In genomic region chr10:103367782-103368518, GRCh38 we compare ENCODE assay signal across 1 cellular context.
A peak's percentile ranks its signal among the peaks of the same experiment; 100 is the strongest.
TF ChIP-seq lines count a peak whose summit lies in the region.

Gene TAF5, plus strand, starts transcription at chr10:103367976. Its CDS starts 14 bp downstream, at chr10:103367990.

TF ChIP-seq in GM12878, 131 proteins besides CTCF, POLR2A, EP300 and RAD21 (continued from another document and continues in another):
- no peak for TF ChIP-seq CEBPZ (IDR thresholded peaks at IDR 0.05; ENCODE audit: low read depth, low read length)
- no peak for TF ChIP-seq WRNIP1 (IDR thresholded peaks at IDR 0.05; ENCODE audit: borderline replicate concordance, low read depth, low read length)
- TF ChIP-seq BCL11A (IDR thresholded peaks at IDR 0.05; ENCODE audit: low read depth, low read length), result 0 out of 2 replicates have a peak, but pooled peaks have one; percentile 12
- TF ChIP-seq HCFC1 (IDR thresholded peaks at IDR 0.05; ENCODE audit: low read length), result peak; percentile 51
- TF ChIP-seq, protein P1, sequence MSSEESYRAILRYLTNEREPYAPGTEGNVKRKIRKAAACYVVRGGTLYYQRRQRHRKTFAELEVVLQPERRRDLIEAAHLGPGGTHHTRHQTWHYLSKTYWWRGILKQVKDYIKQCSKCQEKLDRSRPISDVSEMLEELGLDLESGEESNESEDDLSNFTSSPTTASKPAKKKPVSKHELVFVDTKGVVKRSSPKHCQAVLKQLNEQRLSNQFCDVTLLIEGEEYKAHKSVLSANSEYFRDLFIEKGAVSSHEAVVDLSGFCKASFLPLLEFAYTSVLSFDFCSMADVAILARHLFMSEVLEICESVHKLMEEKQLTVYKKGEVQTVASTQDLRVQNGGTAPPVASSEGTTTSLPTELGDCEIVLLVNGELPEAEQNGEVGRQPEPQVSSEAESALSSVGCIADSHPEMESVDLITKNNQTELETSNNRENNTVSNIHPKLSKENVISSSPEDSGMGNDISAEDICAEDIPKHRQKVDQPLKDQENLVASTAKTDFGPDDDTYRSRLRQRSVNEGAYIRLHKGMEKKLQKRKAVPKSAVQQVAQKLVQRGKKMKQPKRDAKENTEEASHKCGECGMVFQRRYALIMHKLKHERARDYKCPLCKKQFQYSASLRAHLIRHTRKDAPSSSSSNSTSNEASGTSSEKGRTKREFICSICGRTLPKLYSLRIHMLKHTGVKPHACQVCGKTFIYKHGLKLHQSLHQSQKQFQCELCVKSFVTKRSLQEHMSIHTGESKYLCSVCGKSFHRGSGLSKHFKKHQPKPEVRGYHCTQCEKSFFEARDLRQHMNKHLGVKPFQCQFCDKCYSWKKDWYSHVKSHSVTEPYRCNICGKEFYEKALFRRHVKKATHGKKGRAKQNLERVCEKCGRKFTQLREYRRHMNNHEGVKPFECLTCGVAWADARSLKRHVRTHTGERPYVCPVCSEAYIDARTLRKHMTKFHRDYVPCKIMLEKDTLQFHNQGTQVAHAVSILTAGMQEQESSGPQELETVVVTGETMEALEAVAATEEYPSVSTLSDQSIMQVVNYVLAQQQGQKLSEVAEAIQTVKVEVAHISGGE (CRISPR knock-in tag; IDR thresholded peaks at IDR 0.05), result no peak
- TF ChIP-seq BRCA1 (IDR thresholded peaks at IDR 0.05; ENCODE audit: low read depth, low read length), result 0 out of 2 replicates have a peak, but pooled peaks have one; percentile 24
- peak; percentile 99 for TF ChIP-seq YY1 (IDR thresholded peaks at IDR 0.05; ENCODE audit: low read depth, low read length)
- TF ChIP-seq MTA2 (IDR thresholded peaks at IDR 0.05; ENCODE audit: low read depth), result no peak
- TF ChIP-seq, protein P2, sequence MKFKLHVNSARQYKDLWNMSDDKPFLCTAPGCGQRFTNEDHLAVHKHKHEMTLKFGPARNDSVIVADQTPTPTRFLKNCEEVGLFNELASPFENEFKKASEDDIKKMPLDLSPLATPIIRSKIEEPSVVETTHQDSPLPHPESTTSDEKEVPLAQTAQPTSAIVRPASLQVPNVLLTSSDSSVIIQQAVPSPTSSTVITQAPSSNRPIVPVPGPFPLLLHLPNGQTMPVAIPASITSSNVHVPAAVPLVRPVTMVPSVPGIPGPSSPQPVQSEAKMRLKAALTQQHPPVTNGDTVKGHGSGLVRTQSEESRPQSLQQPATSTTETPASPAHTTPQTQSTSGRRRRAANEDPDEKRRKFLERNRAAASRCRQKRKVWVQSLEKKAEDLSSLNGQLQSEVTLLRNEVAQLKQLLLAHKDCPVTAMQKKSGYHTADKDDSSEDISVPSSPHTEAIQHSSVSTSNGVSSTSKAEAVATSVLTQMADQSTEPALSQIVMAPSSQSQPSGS (IDR thresholded peaks at IDR 0.05; ENCODE audit: low read length), result no peak
- TF ChIP-seq, protein P3, sequence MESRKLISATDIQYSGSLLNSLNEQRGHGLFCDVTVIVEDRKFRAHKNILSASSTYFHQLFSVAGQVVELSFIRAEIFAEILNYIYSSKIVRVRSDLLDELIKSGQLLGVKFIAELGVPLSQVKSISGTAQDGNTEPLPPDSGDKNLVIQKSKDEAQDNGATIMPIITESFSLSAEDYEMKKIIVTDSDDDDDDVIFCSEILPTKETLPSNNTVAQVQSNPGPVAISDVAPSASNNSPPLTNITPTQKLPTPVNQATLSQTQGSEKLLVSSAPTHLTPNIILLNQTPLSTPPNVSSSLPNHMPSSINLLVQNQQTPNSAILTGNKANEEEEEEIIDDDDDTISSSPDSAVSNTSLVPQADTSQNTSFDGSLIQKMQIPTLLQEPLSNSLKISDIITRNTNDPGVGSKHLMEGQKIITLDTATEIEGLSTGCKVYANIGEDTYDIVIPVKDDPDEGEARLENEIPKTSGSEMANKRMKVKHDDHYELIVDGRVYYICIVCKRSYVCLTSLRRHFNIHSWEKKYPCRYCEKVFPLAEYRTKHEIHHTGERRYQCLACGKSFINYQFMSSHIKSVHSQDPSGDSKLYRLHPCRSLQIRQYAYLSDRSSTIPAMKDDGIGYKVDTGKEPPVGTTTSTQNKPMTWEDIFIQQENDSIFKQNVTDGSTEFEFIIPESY (IDR thresholded peaks at IDR 0.05), result no peak
- TF ChIP-seq BACH1 (IDR thresholded peaks at IDR 0.05; ENCODE audit: borderline replicate concordance), result peak; percentile 80
- TF ChIP-seq USF2 (IDR thresholded peaks at IDR 0.05; ENCODE audit: borderline replicate concordance, low read depth, low read length), result no peak
- TF ChIP-seq ASH2L (IDR thresholded peaks at IDR 0.05; ENCODE audit: borderline replicate concordance, low read depth), result no peak
- TF ChIP-seq POLR2AphosphoS5 (IDR thresholded peaks at IDR 0.05; ENCODE audit: low read length), result peak; percentile 80
- peak; percentile 28 for TF ChIP-seq SIX5 (IDR thresholded peaks at IDR 0.05; ENCODE audit: low read depth, low read length, severe bottlenecking)
- TF ChIP-seq KAT2A (conservative IDR thresholded peaks at IDR 0.05; ENCODE audit: control insufficient read depth, low read depth, low read length), result no peak
- peak; percentile 68 for TF ChIP-seq REST (IDR thresholded peaks at IDR 0.05; ENCODE audit: low read depth, low read length)
- TF ChIP-seq GABPA (IDR thresholded peaks at IDR 0.05; ENCODE audit: low read depth), result no peak
- TF ChIP-seq SMARCA5 (IDR thresholded peaks at IDR 0.05), result peak; percentile 95
- TF ChIP-seq E4F1 (IDR thresholded peaks at IDR 0.05; ENCODE audit: borderline replicate concordance, partially characterized antibody), result peak; percentile 100
- 0 out of 2 replicates have a peak, but pooled peaks have one; percentile 36 for TF ChIP-seq PAX5 (IDR thresholded peaks at IDR 0.05; ENCODE audit: borderline replicate concordance, low read depth, low read length)
- no peak for TF ChIP-seq BMI1 (IDR thresholded peaks at IDR 0.05; ENCODE audit: borderline replicate concordance)
- no peak for TF ChIP-seq SMAD1 (IDR thresholded peaks at IDR 0.05; ENCODE audit: low read depth, partially characterized antibody)
- TF ChIP-seq EZH2 (IDR thresholded peaks at IDR 0.05; ENCODE audit: borderline replicate concordance, control insufficient read depth, low read depth, low read length), result no peak
- TF ChIP-seq, protein P4, sequence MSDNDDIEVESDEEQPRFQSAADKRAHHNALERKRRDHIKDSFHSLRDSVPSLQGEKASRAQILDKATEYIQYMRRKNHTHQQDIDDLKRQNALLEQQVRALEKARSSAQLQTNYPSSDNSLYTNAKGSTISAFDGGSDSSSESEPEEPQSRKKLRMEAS (IDR thresholded peaks at IDR 0.05; ENCODE audit: low read depth, low read length), result peak; percentile 71
- TF ChIP-seq IKZF1 (conservative IDR thresholded peaks at IDR 0.05), result peak; percentile 79
- TF ChIP-seq EED (IDR thresholded peaks at IDR 0.05; ENCODE audit: low read depth), result no peak
- TF ChIP-seq E2F4 (IDR thresholded peaks at IDR 0.05; ENCODE audit: low read depth, low read length), result no peak
- TF ChIP-seq IKZF2 (IDR thresholded peaks at IDR 0.05), result no peak; a peak in 1 of 4 replicates
- TF ChIP-seq MYB (IDR thresholded peaks at IDR 0.05; ENCODE audit: borderline replicate concordance, low read depth, low read length), result no peak
- TF ChIP-seq MLLT1 (IDR thresholded peaks at IDR 0.05), result no peak
- TF ChIP-seq HDAC2 (IDR thresholded peaks at IDR 0.05), result no peak
- TF ChIP-seq, protein P5, sequence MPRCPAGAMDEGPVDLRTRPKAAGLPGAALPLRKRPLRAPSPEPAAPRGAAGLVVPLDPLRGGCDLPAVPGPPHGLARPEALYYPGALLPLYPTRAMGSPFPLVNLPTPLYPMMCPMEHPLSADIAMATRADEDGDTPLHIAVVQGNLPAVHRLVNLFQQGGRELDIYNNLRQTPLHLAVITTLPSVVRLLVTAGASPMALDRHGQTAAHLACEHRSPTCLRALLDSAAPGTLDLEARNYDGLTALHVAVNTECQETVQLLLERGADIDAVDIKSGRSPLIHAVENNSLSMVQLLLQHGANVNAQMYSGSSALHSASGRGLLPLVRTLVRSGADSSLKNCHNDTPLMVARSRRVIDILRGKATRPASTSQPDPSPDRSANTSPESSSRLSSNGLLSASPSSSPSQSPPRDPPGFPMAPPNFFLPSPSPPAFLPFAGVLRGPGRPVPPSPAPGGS (IDR thresholded peaks at IDR 0.05; ENCODE audit: borderline replicate concordance, insufficient read depth, low read depth, low read length, poor library complexity, severe bottlenecking), result no peak
- TF ChIP-seq STAT3 (IDR thresholded peaks at IDR 0.05; ENCODE audit: low read depth, low read length), result no peak
- TF ChIP-seq SUPT20H (IDR thresholded peaks at IDR 0.05; ENCODE audit: borderline replicate concordance, control insufficient read depth, low read depth, low read length), result no peak
